In the genomic region with DNA sequence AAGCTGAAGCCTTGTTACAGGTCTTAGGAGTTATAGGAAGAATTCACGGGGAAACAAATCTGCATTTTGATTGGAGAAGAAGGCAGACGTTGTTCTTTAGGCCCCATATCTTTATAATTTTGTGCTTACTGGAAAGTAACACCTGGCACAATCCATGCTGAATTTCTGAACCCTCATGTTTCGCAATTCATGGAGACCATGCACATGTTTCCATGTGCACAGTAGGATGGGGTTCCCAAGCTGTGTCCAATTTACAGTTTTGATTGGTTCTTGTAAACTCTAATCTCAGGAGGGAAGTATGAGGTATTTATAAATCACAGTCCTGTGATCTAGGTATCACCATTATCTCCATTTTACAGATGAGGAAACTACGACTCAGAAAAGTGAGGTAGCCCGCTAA, we compare ENCODE assay signal across 1 cellular context.
TF ChIP-seq lines count a peak whose summit lies in the region.

No MANE protein-coding gene starts in this region.

TF ChIP-seq in K562, 482 proteins besides CTCF, POLR2A, EP300 and RAD21:
- TF ChIP-seq, protein P1, sequence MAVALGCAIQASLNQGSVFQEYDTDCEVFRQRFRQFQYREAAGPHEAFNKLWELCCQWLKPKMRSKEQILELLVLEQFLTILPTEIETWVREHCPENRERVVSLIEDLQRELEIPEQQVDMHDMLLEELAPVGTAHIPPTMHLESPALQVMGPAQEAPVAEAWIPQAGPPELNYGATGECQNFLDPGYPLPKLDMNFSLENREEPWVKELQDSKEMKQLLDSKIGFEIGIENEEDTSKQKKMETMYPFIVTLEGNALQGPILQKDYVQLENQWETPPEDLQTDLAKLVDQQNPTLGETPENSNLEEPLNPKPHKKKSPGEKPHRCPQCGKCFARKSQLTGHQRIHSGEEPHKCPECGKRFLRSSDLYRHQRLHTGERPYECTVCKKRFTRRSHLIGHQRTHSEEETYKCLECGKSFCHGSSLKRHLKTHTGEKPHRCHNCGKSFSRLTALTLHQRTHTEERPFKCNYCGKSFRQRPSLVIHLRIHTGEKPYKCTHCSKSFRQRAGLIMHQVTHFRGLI (CRISPR knock-in tag; IDR thresholded peaks at IDR 0.05), result no peak
- TF ChIP-seq KDM1A (IDR thresholded peaks at IDR 0.05) (0 out of 4 replicates have a peak, but pooled peaks of 1 of the 2 experiments have one; percentile 13), CEBPB (tag; IDR thresholded peaks at IDR 0.05) (0 out of 2 replicates have a peak, but pooled peaks have one; percentile 39), NR2C1 (IDR thresholded peaks at IDR 0.05) (no peak), NR2C1 (tag; IDR thresholded peaks at IDR 0.05) (no peak)
